In the genomic region with DNA sequence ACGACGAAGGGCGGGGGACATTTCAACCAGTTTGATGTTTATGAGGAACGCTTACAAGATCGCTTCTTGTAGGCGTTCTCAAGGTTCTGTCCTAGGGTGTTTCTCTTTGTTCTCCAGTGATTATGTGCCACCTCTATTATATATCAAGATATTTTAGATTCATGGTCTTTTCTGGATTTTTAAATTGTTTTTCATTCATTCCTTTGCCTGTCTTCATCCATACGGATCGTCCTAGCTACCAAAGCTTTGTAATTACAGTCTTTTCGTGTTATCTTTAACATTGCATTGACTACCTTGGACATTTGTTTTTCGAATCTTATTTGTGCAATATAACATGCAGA, we compare ENCODE assay signal across 2 cellular contexts.
TF ChIP-seq lines count a peak whose summit lies in the region.

No MANE protein-coding gene starts in this region.

TF ChIP-seq in A549, 52 proteins besides CTCF, POLR2A, EP300 and RAD21:
- TF ChIP-seq TP53 (CRISPR knock-in tag; IDR thresholded peaks at IDR 0.05) (no peak), KDM1A (IDR thresholded peaks at IDR 0.05; ENCODE audit: low read depth) (no peak), SMC3 (IDR thresholded peaks at IDR 0.05) (no peak), EHF (CRISPR knock-in tag; IDR thresholded peaks at IDR 0.05) (no peak), RNF2 (IDR thresholded peaks at IDR 0.05; ENCODE audit: borderline replicate concordance, low read depth) (no peak), HES2 (IDR thresholded peaks at IDR 0.05) (no peak), RCOR1 (IDR thresholded peaks at IDR 0.05; ENCODE audit: low read depth, low read length) (no peak), EHMT2 (IDR thresholded peaks at IDR 0.05; ENCODE audit: low read depth) (no peak), MAFK (IDR thresholded peaks at IDR 0.05; ENCODE audit: partially characterized antibody) (no peak)
- TF ChIP-seq, protein P1, sequence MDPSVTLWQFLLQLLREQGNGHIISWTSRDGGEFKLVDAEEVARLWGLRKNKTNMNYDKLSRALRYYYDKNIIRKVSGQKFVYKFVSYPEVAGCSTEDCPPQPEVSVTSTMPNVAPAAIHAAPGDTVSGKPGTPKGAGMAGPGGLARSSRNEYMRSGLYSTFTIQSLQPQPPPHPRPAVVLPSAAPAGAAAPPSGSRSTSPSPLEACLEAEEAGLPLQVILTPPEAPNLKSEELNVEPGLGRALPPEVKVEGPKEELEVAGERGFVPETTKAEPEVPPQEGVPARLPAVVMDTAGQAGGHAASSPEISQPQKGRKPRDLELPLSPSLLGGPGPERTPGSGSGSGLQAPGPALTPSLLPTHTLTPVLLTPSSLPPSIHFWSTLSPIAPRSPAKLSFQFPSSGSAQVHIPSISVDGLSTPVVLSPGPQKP (IDR thresholded peaks at IDR 0.05; ENCODE audit: low read depth, low read length): no peak

TF ChIP-seq in K562, 482 proteins besides CTCF, POLR2A, EP300 and RAD21 (continues in another document):
- TF ChIP-seq NCOA2 (IDR thresholded peaks at IDR 0.05; ENCODE audit: partially characterized antibody in 2 of 2) (no peak), ATF1 (CRISPR knock-in tag; IDR thresholded peaks at IDR 0.05) (no peak), ATF1 (tag; IDR thresholded peaks at IDR 0.05) (peak; percentile 25; the same call in 1 of the 2 replicates), ZNF274 (IDR thresholded peaks at IDR 0.05; ENCODE audit: borderline replicate concordance, low read depth, low read length) (no peak), ZKSCAN8 (CRISPR knock-in tag; IDR thresholded peaks at IDR 0.05) (no peak), ZNF232 (CRISPR knock-in tag; IDR thresholded peaks at IDR 0.05) (no peak), DEAF1 (CRISPR knock-in tag; IDR thresholded peaks at IDR 0.05) (no peak), KDM1A (IDR thresholded peaks at IDR 0.05) (0 out of 4 replicates have a peak, but pooled peaks of 1 of the 2 experiments have one; percentile 11), FOXA3 (CRISPR knock-in tag; conservative IDR thresholded peaks at IDR 0.05 in 1 of 2, IDR thresholded peaks at IDR 0.05 in 1 of 2) (no peak), RFX7 (CRISPR knock-in tag; IDR thresholded peaks at IDR 0.05) (no peak), ADNP (tag; IDR thresholded peaks at IDR 0.05) (no peak), BRD9 (IDR thresholded peaks at IDR 0.05; ENCODE audit: low read depth, partially characterized antibody) (no peak), MNT (conservative IDR thresholded peaks at IDR 0.05) (peak in 1 of 2 experiments; percentile 11; a peak in 1 of 4 replicates), ZNF76 (CRISPR knock-in tag; IDR thresholded peaks at IDR 0.05; ENCODE audit: borderline replicate concordance) (no peak), HES1 (IDR thresholded peaks at IDR 0.05; ENCODE audit: low read depth) (no peak), ZNF347 (CRISPR knock-in tag; IDR thresholded peaks at IDR 0.05; ENCODE audit: low read depth) (no peak), HNRNPL (IDR thresholded peaks at IDR 0.05; ENCODE audit: low read depth, low read length) (no peak), YY1 (IDR thresholded peaks at IDR 0.05; ENCODE audit: borderline replicate concordance in 1 of 3, control insufficient read depth in 1 of 3, extremely low read depth in 1 of 3, insufficient read depth in 3 of 3, insufficient read length in 1 of 3, insufficient replicate concordance in 2 of 3, low read depth in 1 of 3, low read length in 2 of 3) (no peak), PRPF4 (IDR thresholded peaks at IDR 0.05; ENCODE audit: insufficient read depth, low read depth, low read length, poor library complexity, severe bottlenecking) (no peak)
- TF ChIP-seq, protein P2, sequence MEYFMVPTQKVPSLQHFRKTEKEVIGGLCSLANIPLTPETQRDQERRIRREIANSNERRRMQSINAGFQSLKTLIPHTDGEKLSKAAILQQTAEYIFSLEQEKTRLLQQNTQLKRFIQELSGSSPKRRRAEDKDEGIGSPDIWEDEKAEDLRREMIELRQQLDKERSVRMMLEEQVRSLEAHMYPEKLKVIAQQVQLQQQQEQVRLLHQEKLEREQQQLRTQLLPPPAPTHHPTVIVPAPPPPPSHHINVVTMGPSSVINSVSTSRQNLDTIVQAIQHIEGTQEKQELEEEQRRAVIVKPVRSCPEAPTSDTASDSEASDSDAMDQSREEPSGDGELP (CRISPR knock-in tag; IDR thresholded peaks at IDR 0.05; ENCODE audit: borderline replicate concordance): no peak
- TF ChIP-seq, protein P3, sequence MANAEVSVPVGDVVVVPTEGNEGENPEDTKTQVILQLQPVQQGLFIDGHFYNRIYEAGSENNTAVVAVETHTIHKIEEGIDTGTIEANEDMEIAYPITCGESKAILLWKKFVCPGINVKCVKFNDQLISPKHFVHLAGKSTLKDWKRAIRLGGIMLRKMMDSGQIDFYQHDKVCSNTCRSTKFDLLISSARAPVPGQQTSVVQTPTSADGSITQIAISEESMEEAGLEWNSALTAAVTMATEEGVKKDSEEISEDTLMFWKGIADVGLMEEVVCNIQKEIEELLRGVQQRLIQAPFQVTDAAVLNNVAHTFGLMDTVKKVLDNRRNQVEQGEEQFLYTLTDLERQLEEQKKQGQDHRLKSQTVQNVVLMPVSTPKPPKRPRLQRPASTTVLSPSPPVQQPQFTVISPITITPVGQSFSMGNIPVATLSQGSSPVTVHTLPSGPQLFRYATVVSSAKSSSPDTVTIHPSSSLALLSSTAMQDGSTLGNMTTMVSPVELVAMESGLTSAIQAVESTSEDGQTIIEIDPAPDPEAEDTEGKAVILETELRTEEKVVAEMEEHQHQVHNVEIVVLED (CRISPR knock-in tag; IDR thresholded peaks at IDR 0.05): no peak
- TF ChIP-seq, protein P4, sequence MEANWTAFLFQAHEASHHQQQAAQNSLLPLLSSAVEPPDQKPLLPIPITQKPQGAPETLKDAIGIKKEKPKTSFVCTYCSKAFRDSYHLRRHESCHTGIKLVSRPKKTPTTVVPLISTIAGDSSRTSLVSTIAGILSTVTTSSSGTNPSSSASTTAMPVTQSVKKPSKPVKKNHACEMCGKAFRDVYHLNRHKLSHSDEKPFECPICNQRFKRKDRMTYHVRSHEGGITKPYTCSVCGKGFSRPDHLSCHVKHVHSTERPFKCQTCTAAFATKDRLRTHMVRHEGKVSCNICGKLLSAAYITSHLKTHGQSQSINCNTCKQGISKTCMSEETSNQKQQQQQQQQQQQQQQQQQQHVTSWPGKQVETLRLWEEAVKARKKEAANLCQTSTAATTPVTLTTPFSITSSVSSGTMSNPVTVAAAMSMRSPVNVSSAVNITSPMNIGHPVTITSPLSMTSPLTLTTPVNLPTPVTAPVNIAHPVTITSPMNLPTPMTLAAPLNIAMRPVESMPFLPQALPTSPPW (CRISPR knock-in tag; IDR thresholded peaks at IDR 0.05): peak; percentile 19; the same call in 1 of the 2 replicates
- TF ChIP-seq, protein P5, sequence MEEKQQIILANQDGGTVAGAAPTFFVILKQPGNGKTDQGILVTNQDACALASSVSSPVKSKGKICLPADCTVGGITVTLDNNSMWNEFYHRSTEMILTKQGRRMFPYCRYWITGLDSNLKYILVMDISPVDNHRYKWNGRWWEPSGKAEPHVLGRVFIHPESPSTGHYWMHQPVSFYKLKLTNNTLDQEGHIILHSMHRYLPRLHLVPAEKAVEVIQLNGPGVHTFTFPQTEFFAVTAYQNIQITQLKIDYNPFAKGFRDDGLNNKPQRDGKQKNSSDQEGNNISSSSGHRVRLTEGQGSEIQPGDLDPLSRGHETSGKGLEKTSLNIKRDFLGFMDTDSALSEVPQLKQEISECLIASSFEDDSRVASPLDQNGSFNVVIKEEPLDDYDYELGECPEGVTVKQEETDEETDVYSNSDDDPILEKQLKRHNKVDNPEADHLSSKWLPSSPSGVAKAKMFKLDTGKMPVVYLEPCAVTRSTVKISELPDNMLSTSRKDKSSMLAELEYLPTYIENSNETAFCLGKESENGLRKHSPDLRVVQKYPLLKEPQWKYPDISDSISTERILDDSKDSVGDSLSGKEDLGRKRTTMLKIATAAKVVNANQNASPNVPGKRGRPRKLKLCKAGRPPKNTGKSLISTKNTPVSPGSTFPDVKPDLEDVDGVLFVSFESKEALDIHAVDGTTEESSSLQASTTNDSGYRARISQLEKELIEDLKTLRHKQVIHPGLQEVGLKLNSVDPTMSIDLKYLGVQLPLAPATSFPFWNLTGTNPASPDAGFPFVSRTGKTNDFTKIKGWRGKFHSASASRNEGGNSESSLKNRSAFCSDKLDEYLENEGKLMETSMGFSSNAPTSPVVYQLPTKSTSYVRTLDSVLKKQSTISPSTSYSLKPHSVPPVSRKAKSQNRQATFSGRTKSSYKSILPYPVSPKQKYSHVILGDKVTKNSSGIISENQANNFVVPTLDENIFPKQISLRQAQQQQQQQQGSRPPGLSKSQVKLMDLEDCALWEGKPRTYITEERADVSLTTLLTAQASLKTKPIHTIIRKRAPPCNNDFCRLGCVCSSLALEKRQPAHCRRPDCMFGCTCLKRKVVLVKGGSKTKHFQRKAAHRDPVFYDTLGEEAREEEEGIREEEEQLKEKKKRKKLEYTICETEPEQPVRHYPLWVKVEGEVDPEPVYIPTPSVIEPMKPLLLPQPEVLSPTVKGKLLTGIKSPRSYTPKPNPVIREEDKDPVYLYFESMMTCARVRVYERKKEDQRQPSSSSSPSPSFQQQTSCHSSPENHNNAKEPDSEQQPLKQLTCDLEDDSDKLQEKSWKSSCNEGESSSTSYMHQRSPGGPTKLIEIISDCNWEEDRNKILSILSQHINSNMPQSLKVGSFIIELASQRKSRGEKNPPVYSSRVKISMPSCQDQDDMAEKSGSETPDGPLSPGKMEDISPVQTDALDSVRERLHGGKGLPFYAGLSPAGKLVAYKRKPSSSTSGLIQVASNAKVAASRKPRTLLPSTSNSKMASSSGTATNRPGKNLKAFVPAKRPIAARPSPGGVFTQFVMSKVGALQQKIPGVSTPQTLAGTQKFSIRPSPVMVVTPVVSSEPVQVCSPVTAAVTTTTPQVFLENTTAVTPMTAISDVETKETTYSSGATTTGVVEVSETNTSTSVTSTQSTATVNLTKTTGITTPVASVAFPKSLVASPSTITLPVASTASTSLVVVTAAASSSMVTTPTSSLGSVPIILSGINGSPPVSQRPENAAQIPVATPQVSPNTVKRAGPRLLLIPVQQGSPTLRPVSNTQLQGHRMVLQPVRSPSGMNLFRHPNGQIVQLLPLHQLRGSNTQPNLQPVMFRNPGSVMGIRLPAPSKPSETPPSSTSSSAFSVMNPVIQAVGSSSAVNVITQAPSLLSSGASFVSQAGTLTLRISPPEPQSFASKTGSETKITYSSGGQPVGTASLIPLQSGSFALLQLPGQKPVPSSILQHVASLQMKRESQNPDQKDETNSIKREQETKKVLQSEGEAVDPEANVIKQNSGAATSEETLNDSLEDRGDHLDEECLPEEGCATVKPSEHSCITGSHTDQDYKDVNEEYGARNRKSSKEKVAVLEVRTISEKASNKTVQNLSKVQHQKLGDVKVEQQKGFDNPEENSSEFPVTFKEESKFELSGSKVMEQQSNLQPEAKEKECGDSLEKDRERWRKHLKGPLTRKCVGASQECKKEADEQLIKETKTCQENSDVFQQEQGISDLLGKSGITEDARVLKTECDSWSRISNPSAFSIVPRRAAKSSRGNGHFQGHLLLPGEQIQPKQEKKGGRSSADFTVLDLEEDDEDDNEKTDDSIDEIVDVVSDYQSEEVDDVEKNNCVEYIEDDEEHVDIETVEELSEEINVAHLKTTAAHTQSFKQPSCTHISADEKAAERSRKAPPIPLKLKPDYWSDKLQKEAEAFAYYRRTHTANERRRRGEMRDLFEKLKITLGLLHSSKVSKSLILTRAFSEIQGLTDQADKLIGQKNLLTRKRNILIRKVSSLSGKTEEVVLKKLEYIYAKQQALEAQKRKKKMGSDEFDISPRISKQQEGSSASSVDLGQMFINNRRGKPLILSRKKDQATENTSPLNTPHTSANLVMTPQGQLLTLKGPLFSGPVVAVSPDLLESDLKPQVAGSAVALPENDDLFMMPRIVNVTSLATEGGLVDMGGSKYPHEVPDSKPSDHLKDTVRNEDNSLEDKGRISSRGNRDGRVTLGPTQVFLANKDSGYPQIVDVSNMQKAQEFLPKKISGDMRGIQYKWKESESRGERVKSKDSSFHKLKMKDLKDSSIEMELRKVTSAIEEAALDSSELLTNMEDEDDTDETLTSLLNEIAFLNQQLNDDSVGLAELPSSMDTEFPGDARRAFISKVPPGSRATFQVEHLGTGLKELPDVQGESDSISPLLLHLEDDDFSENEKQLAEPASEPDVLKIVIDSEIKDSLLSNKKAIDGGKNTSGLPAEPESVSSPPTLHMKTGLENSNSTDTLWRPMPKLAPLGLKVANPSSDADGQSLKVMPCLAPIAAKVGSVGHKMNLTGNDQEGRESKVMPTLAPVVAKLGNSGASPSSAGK (IDR thresholded peaks at IDR 0.05): 0 out of 2 replicates have a peak, but pooled peaks have one; percentile 2
- TF ChIP-seq, protein P6, sequence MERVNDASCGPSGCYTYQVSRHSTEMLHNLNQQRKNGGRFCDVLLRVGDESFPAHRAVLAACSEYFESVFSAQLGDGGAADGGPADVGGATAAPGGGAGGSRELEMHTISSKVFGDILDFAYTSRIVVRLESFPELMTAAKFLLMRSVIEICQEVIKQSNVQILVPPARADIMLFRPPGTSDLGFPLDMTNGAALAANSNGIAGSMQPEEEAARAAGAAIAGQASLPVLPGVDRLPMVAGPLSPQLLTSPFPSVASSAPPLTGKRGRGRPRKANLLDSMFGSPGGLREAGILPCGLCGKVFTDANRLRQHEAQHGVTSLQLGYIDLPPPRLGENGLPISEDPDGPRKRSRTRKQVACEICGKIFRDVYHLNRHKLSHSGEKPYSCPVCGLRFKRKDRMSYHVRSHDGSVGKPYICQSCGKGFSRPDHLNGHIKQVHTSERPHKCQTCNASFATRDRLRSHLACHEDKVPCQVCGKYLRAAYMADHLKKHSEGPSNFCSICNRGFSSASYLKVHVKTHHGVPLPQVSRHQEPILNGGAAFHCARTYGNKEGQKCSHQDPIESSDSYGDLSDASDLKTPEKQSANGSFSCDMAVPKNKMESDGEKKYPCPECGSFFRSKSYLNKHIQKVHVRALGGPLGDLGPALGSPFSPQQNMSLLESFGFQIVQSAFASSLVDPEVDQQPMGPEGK (CRISPR knock-in tag; IDR thresholded peaks at IDR 0.05; ENCODE audit: borderline replicate concordance): no peak
